Comparison of ENCODE assay signal across 1 cellular context in genomic region chr2:117853316-117853715, GRCh38.
TF ChIP-seq lines count a peak whose summit lies in the region.

No MANE protein-coding gene starts in this region.

TF ChIP-seq in H1, 55 proteins besides CTCF, POLR2A, EP300 and RAD21:
- TF ChIP-seq EGR1 (IDR thresholded peaks at IDR 0.05; ENCODE audit: borderline replicate concordance, low read depth, low read length) (no peak), YY1 (IDR thresholded peaks at IDR 0.05; ENCODE audit: low read depth, low read length) (no peak), SP1 (IDR thresholded peaks at IDR 0.05; ENCODE audit: low read depth, low read length) (no peak), JUN (IDR thresholded peaks at IDR 0.05; ENCODE audit: low read depth, low read length) (no peak), CHD1 (IDR thresholded peaks at IDR 0.05; ENCODE audit: low read depth, low read length) (no peak), KDM5A (IDR thresholded peaks at IDR 0.05; ENCODE audit: low read length) (no peak), SIN3A (conservative IDR thresholded peaks at IDR 0.05 in 1 of 2, IDR thresholded peaks at IDR 0.05 in 1 of 2; ENCODE audit: low read depth in 1 of 2, low read length in 2 of 2) (no peak)
